In the genomic region with DNA sequence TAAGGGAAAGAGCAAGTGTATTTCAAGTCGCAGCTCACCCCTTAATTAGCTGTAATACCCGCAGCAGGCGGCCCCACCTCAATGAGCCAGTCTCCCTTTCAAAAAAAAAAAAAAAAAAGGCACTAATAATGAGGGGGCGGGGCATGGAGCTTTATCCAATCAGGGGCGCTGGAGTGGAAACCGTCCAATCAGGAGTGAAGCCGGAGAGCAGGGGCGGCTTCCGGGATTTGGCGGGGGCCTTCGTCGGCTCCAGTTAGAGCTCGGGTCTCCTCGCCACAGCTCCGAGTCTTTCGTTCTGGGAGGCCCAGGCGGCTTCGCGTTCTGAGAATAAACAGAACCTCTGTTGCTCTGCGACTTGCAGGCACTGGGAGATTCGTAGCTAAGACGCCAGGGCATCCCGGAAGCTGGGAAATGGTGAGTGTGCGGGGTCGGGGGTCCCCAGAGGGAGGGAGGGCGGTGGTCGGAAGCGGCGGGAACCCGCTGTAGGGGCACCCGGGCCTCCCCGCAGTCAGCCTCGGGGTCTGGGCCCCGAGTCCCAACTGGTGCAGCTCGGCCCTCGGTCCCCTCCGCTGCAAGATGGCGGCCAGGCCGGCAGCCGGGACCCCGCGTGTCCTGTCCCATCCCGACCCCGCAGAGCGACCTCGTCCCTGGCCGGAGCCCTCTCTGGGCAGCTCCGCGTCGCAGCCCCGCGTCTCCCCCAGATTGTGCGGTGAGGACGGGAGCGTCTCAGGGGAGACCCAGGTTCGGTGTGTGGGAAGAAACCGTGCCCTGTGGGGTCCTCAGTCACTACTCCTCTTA, we compare ENCODE assay signal across 8 cellular contexts. TPM values are rescaled to one million over a fixed set of nuclear protein-coding genes. Genes with fewer than 3 reads are reported as not detected.
A peak's percentile ranks its signal among the peaks of the same experiment; 100 is the strongest.
DNase-seq lines count a peak whose midpoint lies in the region; ATAC-seq and TF ChIP-seq lines count a peak whose summit lies in the region.

A gene (plus strand): TSS at position 252 of the 798 bp plus-strand sequence. CDS start 160 bp downstream, at position 412.

- TF ChIP-seq CTCF in A673 (conservative IDR thresholded peaks at IDR 0.05; ENCODE audit: low read depth, low read length), result no peak

- H3K27ac ChIP-seq in A673 (ENCODE audit: low read depth, low read length, poor library complexity, severe bottlenecking), result peak within 1 kb of the TSS; percentile 95
- H3K27ac ChIP-seq in caudate nucleus (ENCODE audit: low read depth, low read length), result peak within 1 kb of the TSS; percentile 58

- CTCF ChIA-PET in A673 (lab: Charles Lee), result interaction anchor here (0.8 kb wide), 1 partner anchor 14 kb away, joined by 3 read pairs; no protein-coding TSS in a partner anchor

- no peaks in the 10 kb centered on the region for H3K9me3 ChIP-seq in A673 (ENCODE audit: low read depth, low read length, poor library complexity, severe bottlenecking)

- H3K27me3 ChIP-seq in A673 (replicated peaks; ENCODE audit: insufficient read depth, low read depth, low read length, poor library complexity), result no peaks in the 10 kb centered on the region

- no peaks in the 10 kb centered on the region for H3K36me3 ChIP-seq in A673 (ENCODE audit: insufficient read depth, low read length, poor library complexity, severe bottlenecking)

- no TSS peak for BruUV-seq in A673 (replicated peaks; lab: Mats Ljungman, UMichigan)

- peak within 1 kb of the TSS; percentile 95 for H3K4me3 ChIP-seq in A673 (ENCODE audit: low read depth, low read length, poor library complexity, severe bottlenecking)

- H3K4me1 ChIP-seq in A673 (ENCODE audit: insufficient read depth, low read length, poor library complexity, severe bottlenecking), result peaks cover 23% of the 10 kb centered on the region

- DNase-seq in A673 (ENCODE audit: low spot score) (peak; percentile 97), NCI-H2227 treated with DMSO at 0.1 percent for 48 hours (lab: John Stamatoyannopoulos, UW) (peak; percentile 87), caudate nucleus (lab: John Stamatoyannopoulos, UW) (peak; percentile 18 to 95 (median 82)), islet precursor cell (peak; percentile 96)
- peak; percentile 78 to 88 (median 87) for DNase-seq in activated CD4-positive, CD25-positive, alpha-beta regulatory T cell (lab: John Stamatoyannopoulos, UW)
- peak; percentile 88 to 92 (median 90) for DNase-seq in stimulated activated CD4-positive, alpha-beta T cell treated with anti-CD3 and anti-CD28 coated beads, Interleukin-12 subunit alpha, Interleukin-12 subunit beta, amount 100 ng/mL, for 48 hours (ENCODE audit: low read depth in 2 of 3, low spot score in 1 of 3)

- POLR2A ChIA-PET in A673 (lab: Charles Lee; ENCODE audit: low non-redundant PET), result interaction anchor here (0.5 to 0.8 kb wide), 3 partner anchors 44 to 756 kb away, joined by 8 to 16 read pairs (median 14); a partner anchor contains a TSS

- intact Hi-C loops in A673 (cut with micrococcal nuclease; ENCODE audit: unreplicated experiment), result loop anchor here (10.0 kb wide), 1 partner anchor 789 kb away; a partner anchor contains a TSS

- ATAC-seq in GM18867 (IDR thresholded peaks at IDR 0.05; ENCODE audit: unreplicated experiment) (peak; percentile 66), HG03103 (IDR thresholded peaks at IDR 0.05; ENCODE audit: low read depth, unreplicated experiment) (peak; percentile 39)

RNA-seq across cellular contexts. Expression of the gene that starts here (rescaled TPM):
- total RNA-seq in A673 (2021), result 17.1 and 23.0 TPM in 2 replicates

Comparison
In these comparisons a context has a peak if more than half of its experiments do, and no peak if none do; other contexts are left out.
1. Peak in every context shown above with its lines: DNase-seq, ATAC-seq, H3K4me3 ChIP-seq and H3K27ac ChIP-seq.